In the genomic region with DNA sequence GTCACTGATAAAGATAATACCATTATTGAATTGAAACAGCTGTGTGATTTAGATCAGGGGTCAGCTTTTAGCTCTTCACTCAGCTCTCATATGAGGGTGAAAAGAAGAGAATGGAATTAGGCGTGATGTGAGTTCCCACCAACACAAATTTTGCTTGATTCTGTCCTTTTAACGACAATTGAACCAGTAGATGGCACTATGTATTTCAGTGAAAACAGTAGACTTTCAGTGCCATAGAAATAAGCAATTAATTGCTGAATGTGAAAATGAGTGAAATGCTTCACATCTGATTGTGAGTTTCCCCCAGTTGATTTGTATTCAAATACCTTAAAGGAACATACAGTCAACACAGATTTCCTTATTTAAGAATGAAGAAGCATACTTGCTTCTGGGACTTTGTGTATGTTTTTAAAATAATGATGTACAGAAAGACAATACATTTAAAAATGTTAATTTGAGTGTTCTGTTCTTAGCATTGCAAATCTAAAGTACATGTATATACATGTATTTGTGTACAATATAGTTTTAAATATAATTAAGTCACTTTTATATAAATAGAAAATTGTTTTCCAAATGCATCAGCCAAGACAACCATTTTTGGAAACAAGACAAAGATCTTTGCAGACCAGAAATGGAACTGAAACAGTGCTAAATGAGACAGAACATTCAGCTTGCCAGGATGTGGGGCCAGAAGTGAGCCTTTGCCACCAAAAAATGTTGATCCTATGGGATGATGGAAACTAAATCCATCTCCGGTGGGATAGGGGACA, we compare ENCODE assay signal across 8 cellular contexts.
A peak's percentile ranks its signal among the peaks of the same experiment; 100 is the strongest.
DNase-seq lines count a peak whose midpoint lies in the region; ATAC-seq and TF ChIP-seq lines count a peak whose summit lies in the region.

No MANE protein-coding gene starts in this region.

- H3K27me3 Mint-ChIP-seq in natural killer cell (ENCODE audit: low read depth in 2 of 2): no peaks in the 10 kb centered on the region

- H3K27ac Mint-ChIP-seq in natural killer cell: no peak overlapping the region

- H3K9me3 Mint-ChIP-seq in natural killer cell: no peaks in the 10 kb centered on the region

- peak; percentile 35 for TF ChIP-seq CTCF in astrocyte of the cerebellum (IDR thresholded peaks at IDR 0.05; ENCODE audit: low read depth, low read length, missing control alignments)
- TF ChIP-seq CTCF in natural killer cell (IDR thresholded peaks at IDR 0.05): no peak

- H3K4me3 Mint-ChIP-seq in natural killer cell: no peak overlapping the region

- no peaks in the 10 kb centered on the region for H3K36me3 Mint-ChIP-seq in natural killer cell

- intact Hi-C loops in natural killer cell (cut with micrococcal nuclease): loop anchor here (5.0 kb wide), 1 partner anchor 244 kb away; no protein-coding TSS in a partner anchor

- no peaks in the 10 kb centered on the region for H3K4me1 Mint-ChIP-seq in natural killer cell

- peak; percentile 43 for ATAC-seq in GM19468 (IDR thresholded peaks at IDR 0.05; ENCODE audit: extremely low read depth, unreplicated experiment)
- peak; percentile 44 for ATAC-seq in HG03558 (IDR thresholded peaks at IDR 0.05; ENCODE audit: extremely low read depth, unreplicated experiment)
- ATAC-seq in natural killer cell: no peak

- in situ Hi-C loops in astrocyte of the cerebellum (cut with HindIII; ENCODE audit: low sequenced_read_pairs): loop anchor here (25.0 kb wide), 1 partner anchor 204 kb away; no protein-coding TSS in a partner anchor

- DNase-seq in ELR (ENCODE audit: low read depth) (peak; percentile 57), astrocyte of the cerebellum (ENCODE audit: low read depth) (peak; percentile 31), myocyte (ENCODE audit: low read depth) (peak; percentile 52), natural killer cell (no peak)
- no peak for DNase-seq in activated CD8-positive, alpha-beta memory T cell treated with anti-CD3 and anti-CD28 coated beads, Interleukin-2, amount 50 U/mL, for 48 hours
- no peak for DNase-seq in stimulated activated CD4-positive, alpha-beta T cell treated with anti-CD3 and anti-CD28 coated beads, Interleukin-4, amount 100 ng/mL, for 24 hours

- no peak overlapping the region for H3K4me3 ChIP-seq in astrocyte of the cerebellum (ENCODE audit: low read depth, low read length)

Comparison
In these comparisons a context has a peak if more than half of its experiments do, and no peak if none do; other contexts are left out.
1. DNase-seq: peak in ELR (single experiment), astrocyte of the cerebellum (single experiment) and myocyte (single experiment); none in activated CD8-positive, alpha-beta memory T cell treated with anti-CD3 and anti-CD28 coated beads, Interleukin-2, amount 50 U/mL, for 48 hours (single experiment), natural killer cell (single experiment) and stimulated activated CD4-positive, alpha-beta T cell treated with anti-CD3 and anti-CD28 coated beads, Interleukin-4, amount 100 ng/mL, for 24 hours (single experiment).
2. ATAC-seq: peak in GM19468 (single experiment) and HG03558 (single experiment); none in natural killer cell (0 of 3).